ENCODE assay signal across 9 cellular contexts in genomic region chr3:18559323-18559972, GRCh38.
DNase-seq lines count a peak whose midpoint lies in the region; ATAC-seq and TF ChIP-seq lines count a peak whose summit lies in the region.
"Had no signal": no experiment of that assay in that cellular context is flagged by ENCODE, and none has a peak within 500 bp of the region (broad histone marks: within the 10 kb centered on the region; RNA-seq: fewer than 3 reads in every experiment).

No MANE protein-coding gene starts in this region.

- H3K27ac ChIP-seq in RWPE1: no peak overlapping the region

- POLR2A ChIA-PET in RWPE1 (lab: Yijun Ruan, JAX; ENCODE audit: low non-redundant PET): no interaction called here

- peak overlapping the region in 4 of 5 donors; percentile 36 to 61 (median 50) for H3K4me3 Mint-ChIP-seq in immature natural killer cell

- DNase-seq in COR-L47 (lab: John Stamatoyannopoulos, UW): peak; percentile 34
- peak; percentile 1 for DNase-seq in RWPE1 (ENCODE audit: low spot score)
- DNase-seq in adipocyte (ENCODE audit: low read depth): peak; percentile 36
- DNase-seq in immature natural killer cell: peak; percentile 39 to 52 (median 47)
- DNase-seq in stimulated activated CD4-positive, alpha-beta T cell treated with anti-CD3 and anti-CD28 coated beads, Interleukin-2, amount 100 ng/mL, for 48 hours: peak; percentile 15 to 18
- DNase-seq: IMR-90 had no signal

- no peaks in the 10 kb centered on the region for H3K4me1 ChIP-seq in adipocyte (ENCODE audit: control insufficient read depth, insufficient read depth, low read length)

- TF ChIP-seq EP300 in Ishikawa (IDR thresholded peaks at IDR 0.05; ENCODE audit: borderline replicate concordance): no peak

- CTCF ChIA-PET in RWPE1 (lab: Yijun Ruan, JAX): no interaction called here

- peaks cover 31 to 53% of the 10 kb centered on the region in 2 donors for H3K4me1 Mint-ChIP-seq in immature natural killer cell

- H3K36me3 Mint-ChIP-seq in immature natural killer cell: peaks cover 3 to 7% (median 3%) of the 10 kb centered on the region in 3 donors

- peak; percentile 68 for TF ChIP-seq RAD21 in Ishikawa (IDR thresholded peaks at IDR 0.05; ENCODE audit: low read depth)

- H3K4me3 ChIP-seq in adipocyte (ENCODE audit: low read length): no peak overlapping the region

- H3K9ac ChIP-seq in adipocyte (ENCODE audit: low read length): no peak overlapping the region

- peak overlapping the region in 4 of 6 donors; percentile 42 to 83 (median 82) for H3K27ac Mint-ChIP-seq in immature natural killer cell

- H3K36me3 ChIP-seq in adipocyte (ENCODE audit: control insufficient read depth, insufficient read depth, low read length, severe bottlenecking): no peaks in the 10 kb centered on the region

- peaks cover 4% of the 10 kb centered on the region for H3K27me3 ChIP-seq in adipocyte (replicated peaks; ENCODE audit: control insufficient read depth, insufficient read depth, low read length)

- no peaks in the 10 kb centered on the region for H3K9me3 ChIP-seq in adipocyte (ENCODE audit: control insufficient read depth, low read length)

- TF ChIP-seq CTCF in RWPE1 (conservative IDR thresholded peaks at IDR 0.05; ENCODE audit: low read depth): peak; percentile 59

- peaks cover 0 to 2% (median 0%) of the 10 kb centered on the region in 6 donors for H3K9me3 Mint-ChIP-seq in immature natural killer cell

- peaks cover 2 to 6% (median 4%) of the 10 kb centered on the region in 3 donors for H3K27me3 Mint-ChIP-seq in immature natural killer cell (ENCODE audit: low read depth in 3 of 3)

- ATAC-seq in GM19468 (IDR thresholded peaks at IDR 0.05; ENCODE audit: extremely low read depth, unreplicated experiment) (peak; percentile 56), HG02840 (IDR thresholded peaks at IDR 0.05; ENCODE audit: low FRiP score, unreplicated experiment) (no peak)

TF ChIP-seq in Ishikawa, 13 proteins besides CTCF, POLR2A, EP300 and RAD21:
- TF ChIP-seq CEBPB (IDR thresholded peaks at IDR 0.05) (no peak), ZBTB7A (IDR thresholded peaks at IDR 0.05; ENCODE audit: low read depth) (no peak)
